18 cellular contexts compared by ENCODE assay signal in genomic region chr1:80181418-80181817, GRCh38.
DNase-seq lines count a peak whose midpoint lies in the region; TF ChIP-seq lines count a peak whose summit lies in the region.
"Had no signal": no experiment of that assay in that cellular context is flagged by ENCODE, and none has a peak within 500 bp of the region (broad histone marks: within the 10 kb centered on the region; RNA-seq: fewer than 3 reads in every experiment).

No MANE protein-coding gene starts in this region.

- H3K4me3 ChIP-seq in H7 (ENCODE audit: insufficient read depth, low read depth, low read length) = no peak overlapping the region
- H3K4me3 ChIP-seq in NT2/D1 (ENCODE audit: insufficient read length, low read depth) = no peak overlapping the region
- no peak overlapping the region for H3K4me3 ChIP-seq in endodermal cell (ENCODE audit: low read length)
- no peak overlapping the region for H3K4me3 ChIP-seq in left ventricle myocardium inferior
- H3K4me3 ChIP-seq: BLaER1 had no signal

- H3K9ac ChIP-seq in NT2/D1 (ENCODE audit: insufficient read length, low read depth) (no peak overlapping the region), endodermal cell (ENCODE audit: extremely low read depth, low read length, poor library complexity, severe bottlenecking) (no peak overlapping the region)
- H3K9ac ChIP-seq: BLaER1 had no signal

- H3K27ac ChIP-seq in endodermal cell (ENCODE audit: low read depth, low read length) = no peak overlapping the region
- H3K27ac ChIP-seq in left ventricle myocardium inferior (replicated peaks) = no peak overlapping the region
- H3K27ac ChIP-seq: BLaER1, HL-60 had no signal

- no peaks in the 10 kb centered on the region for H3K27me3 Mint-ChIP-seq in endodermal cell (ENCODE audit: insufficient read depth)
- H3K27me3 Mint-ChIP-seq: IgD-negative memory B cell had no signal

- H3K9me3 Mint-ChIP-seq in endodermal cell = peaks cover 2% of the 10 kb centered on the region

- H3K36me3 Mint-ChIP-seq in endodermal cell (ENCODE audit: low read depth) = no peaks in the 10 kb centered on the region
- H3K36me3 Mint-ChIP-seq: CD8-positive, alpha-beta T cell; IgD-negative memory B cell had no signal

- H3K4me3 Mint-ChIP-seq in endodermal cell = no peak overlapping the region
- H3K4me3 Mint-ChIP-seq: CD8-positive, alpha-beta T cell; IgD-negative memory B cell had no signal

- H3K4me1 ChIP-seq in NT2/D1 (ENCODE audit: insufficient read depth, insufficient read length) (no peaks in the 10 kb centered on the region), endodermal cell (ENCODE audit: control insufficient read depth, insufficient read depth, low read length) (no peaks in the 10 kb centered on the region), left ventricle myocardium inferior (no peaks in the 10 kb centered on the region)
- H3K4me1 ChIP-seq: BLaER1 had no signal

- H3K36me3 ChIP-seq in H7 (replicated peaks; ENCODE audit: control insufficient read depth, insufficient read depth, low read length) = no peaks in the 10 kb centered on the region
- H3K36me3 ChIP-seq in NT2/D1 (ENCODE audit: insufficient read depth, insufficient read length, low read length) = no peaks in the 10 kb centered on the region
- H3K36me3 ChIP-seq in endodermal cell (ENCODE audit: control insufficient read depth, insufficient read depth, low read length) = no peaks in the 10 kb centered on the region
- no peaks in the 10 kb centered on the region for H3K36me3 ChIP-seq in left ventricle myocardium inferior
- H3K36me3 ChIP-seq: BLaER1 had no signal

- DNase-seq in H7 = peak; percentile 7
- DNase-seq in NT2/D1 (ENCODE audit: low read depth, low spot score) = peak; percentile 71
- no peak for DNase-seq in endodermal cell
- DNase-seq in iPS-NIHi7 (ENCODE audit: extremely low spot score) = peak; percentile 9
- no peak for DNase-seq in left ventricle myocardium inferior
- no peak for DNase-seq in NCI-H2029 treated with DMSO at 0.1 percent for 48 hours (lab: John Stamatoyannopoulos, UW)
- no peak for DNase-seq in pons (ENCODE audit: low spot score)
- DNase-seq in inferior parietal cortex (ENCODE audit: extremely low spot score) = no peak
- DNase-seq: 8988T; CD8-positive, alpha-beta T cell; COR-L47; DMS 273 treated with DMSO at 0.1 percent for 48 hours; GOT3; HCEC 1CT; KBM-7 had no signal

- H3K27ac Mint-ChIP-seq in endodermal cell = peak overlapping the region; percentile 64
- H3K27ac Mint-ChIP-seq: CD8-positive, alpha-beta T cell; IgD-negative memory B cell had no signal

- no peak for TF ChIP-seq CTCF in endodermal cell (conservative IDR thresholded peaks at IDR 0.05)
- no peak for TF ChIP-seq CTCF in left ventricle myocardium inferior (IDR thresholded peaks at IDR 0.05; ENCODE audit: borderline replicate concordance)

- H3K27me3 ChIP-seq in H7 (ENCODE audit: control insufficient read depth, insufficient read depth, low read length) (no peaks in the 10 kb centered on the region), NT2/D1 (ENCODE audit: insufficient read depth, insufficient read length) (no peaks in the 10 kb centered on the region), endodermal cell (ENCODE audit: control insufficient read depth, insufficient read depth, low read length, poor library complexity, severe bottlenecking) (no peaks in the 10 kb centered on the region), left ventricle myocardium inferior (ENCODE audit: low read depth) (no peaks in the 10 kb centered on the region)
- H3K27me3 ChIP-seq: BLaER1 had no signal

- peaks cover 13% of the 10 kb centered on the region for H3K9me3 ChIP-seq in NT2/D1 (ENCODE audit: insufficient read depth, low read length)
- H3K9me3 ChIP-seq in endodermal cell (ENCODE audit: control insufficient read depth, low read length) = no peaks in the 10 kb centered on the region
- peaks cover 12% of the 10 kb centered on the region for H3K9me3 ChIP-seq in left ventricle myocardium inferior (replicated peaks)
- H3K9me3 ChIP-seq: BLaER1 had no signal

- intact Hi-C loops in left ventricle myocardium inferior (cut with micrococcal nuclease) = no loop called here

- H3K4me1 Mint-ChIP-seq in endodermal cell = peaks cover 7% of the 10 kb centered on the region
- H3K4me1 Mint-ChIP-seq: IgD-negative memory B cell had no signal

Comparison
In these comparisons a context has a peak if more than half of its experiments do, and no peak if none do; other contexts are left out.
1. DNase-seq: peak in H7 (single experiment), NT2/D1 (single experiment) and iPS-NIHi7 (single experiment); none in endodermal cell (single experiment), left ventricle myocardium inferior (single experiment), NCI-H2029 treated with DMSO at 0.1 percent for 48 hours (single experiment), pons (single experiment) and inferior parietal cortex (single experiment).